ENCODE assay signal across 19 cellular contexts in genomic region chr18:33156906-33157470, GRCh38.
"Had no signal": no experiment of that assay in that cellular context is flagged by ENCODE, and none has a peak within 500 bp of the region (broad histone marks: within the 10 kb centered on the region; RNA-seq: fewer than 3 reads in every experiment).

No MANE protein-coding gene starts in this region.

- H3K27me3 ChIP-seq: dorsolateral prefrontal cortex, heart left ventricle, ovary, right atrium auricular region, sigmoid colon, stomach, transverse colon had no signal

- ATAC-seq: esophagus mucosa; heart left ventricle; mucosa of descending colon; naive thymus-derived CD8-positive, alpha-beta T cell had no signal

- H3K4me3 ChIP-seq: dorsolateral prefrontal cortex, heart left ventricle, mucosa of descending colon, ovary, right atrium auricular region, sigmoid colon, skin epidermis, stomach, thoracic aorta, transverse colon had no signal

- DNase-seq: cortex of kidney; dorsolateral prefrontal cortex; effector CD8-positive, alpha-beta T cell; heart left ventricle; hippocampal formation; kidney glomerular epithelial cell; mucosa of descending colon; naive thymus-derived CD8-positive, alpha-beta T cell; ovary; sigmoid colon; stimulated activated CD4-positive, alpha-beta T cell treated with anti-CD3 and anti-CD28 coated beads, Interleukin-12 subunit alpha, Interleukin-12 subunit beta, amount 100 ng/mL, for 4 hours; stimulated activated naive CD4-positive, alpha-beta T cell; stomach; substantia nigra; transverse colon had no signal

- H3K27ac ChIP-seq: dorsolateral prefrontal cortex, heart left ventricle, ovary, right atrium auricular region, sigmoid colon, skin epidermis, stomach, thoracic aorta, transverse colon had no signal

- H3K36me3 ChIP-seq: heart left ventricle, ovary, right atrium auricular region, sigmoid colon, stomach, thoracic aorta, transverse colon had no signal

- H3K9me3 ChIP-seq: mucosa of descending colon, ovary, right atrium auricular region, sigmoid colon, stomach, thoracic aorta, transverse colon had no signal

- H3K4me1 ChIP-seq: heart left ventricle, right atrium auricular region, sigmoid colon, stomach, transverse colon had no signal
